Comparison of ENCODE assay signal across 18 cellular contexts in the genomic region with DNA sequence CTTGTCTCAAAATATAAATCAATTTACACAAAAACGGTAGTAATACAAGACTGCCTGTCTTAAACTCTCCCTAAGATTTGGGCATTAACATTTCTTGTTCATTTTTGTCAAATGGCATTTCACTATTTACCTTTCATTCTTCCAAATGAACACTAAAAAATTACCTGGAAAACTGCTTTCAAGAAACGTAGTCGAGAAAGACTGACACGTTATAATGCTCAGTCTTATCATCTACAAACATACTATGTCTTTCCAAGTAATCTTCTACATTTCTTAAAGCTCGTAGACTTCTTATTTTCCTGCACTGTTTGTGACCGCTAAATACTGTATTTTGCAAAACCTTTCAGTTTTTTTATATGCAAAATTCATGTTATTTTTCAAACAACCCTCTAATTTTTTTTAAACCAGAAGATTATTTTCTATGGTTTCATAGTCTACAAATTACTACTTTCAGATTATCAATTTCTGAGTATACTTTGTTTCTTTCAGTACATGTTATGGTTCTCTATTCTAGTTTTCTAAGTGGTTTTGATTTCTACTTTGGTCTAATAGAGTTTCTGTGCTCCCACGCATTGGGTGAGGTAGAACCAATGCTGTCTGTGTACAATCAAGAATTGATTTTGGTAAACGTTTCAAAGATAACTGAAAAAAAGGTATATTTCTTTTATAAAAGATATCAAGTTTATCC.
DNase-seq lines count a peak whose midpoint lies in the region; ATAC-seq and TF ChIP-seq lines count a peak whose summit lies in the region.
"Had no signal": no experiment of that assay in that cellular context is flagged by ENCODE, and none has a peak within 500 bp of the region (broad histone marks: within the 10 kb centered on the region; RNA-seq: fewer than 3 reads in every experiment).

No MANE protein-coding gene starts in this region.

- peaks cover 2 to 13% (median 4%) of the 10 kb centered on the region in 3 donors for H3K36me3 Mint-ChIP-seq in CD8-positive, alpha-beta memory T cell
- H3K36me3 Mint-ChIP-seq in activated CD4-positive, alpha-beta T cell treated with anti-CD3 and anti-CD28 coated beads for 36 hours (ENCODE audit: low read depth): no peaks in the 10 kb centered on the region

- DNase-seq in CD8-positive, alpha-beta memory T cell: no peak
- DNase-seq in NCI-H1417 treated with DMSO at 0.1 percent for 48 hours (lab: John Stamatoyannopoulos, UW) (no peak), tibial nerve (ENCODE audit: low spot score in 2 of 2) (no peak)
- DNase-seq in activated CD4-positive, CD25-positive, alpha-beta regulatory T cell treated with anti-CD3 and anti-CD28 coated beads, Interleukin-2, amount 50 U/mL, for 72 hours: no peak
- no peak for DNase-seq in activated CD4-positive, alpha-beta T cell treated with anti-CD3 and anti-CD28 coated beads for 36 hours
- DNase-seq: 8988T; activated CD4-positive, alpha-beta T cell treated with anti-CD3 and anti-CD28 coated beads, Interleukin-2, amount 10 ng/mL, durations not matched to agents 24 days and 14 days; amygdala; CD4-positive, CD25-positive, alpha-beta regulatory T cell; head of caudate nucleus; stimulated activated naive CD8-positive, alpha-beta T cell treated with anti-CD3 and anti-CD28 coated beads, Interleukin-15, amount 100 ng/mL, for 72 hours had no signal

- no peak for TF ChIP-seq EP300 in tibial nerve (IDR thresholded peaks at IDR 0.05)

- peak; percentile 67 for ATAC-seq in GM19035 (IDR thresholded peaks at IDR 0.05; ENCODE audit: unreplicated experiment)
- peak; percentile 53 for ATAC-seq in HG02610 (IDR thresholded peaks at IDR 0.05; ENCODE audit: unreplicated experiment)
- peak; percentile 90 for ATAC-seq in HG03439 (IDR thresholded peaks at IDR 0.05; ENCODE audit: unreplicated experiment)
- ATAC-seq in activated CD4-positive, alpha-beta T cell treated with anti-CD3 and anti-CD28 coated beads for 36 hours: no peak
- ATAC-seq: stimulated activated naive CD8-positive, alpha-beta T cell treated with anti-CD3 and anti-CD28 coated beads, Interleukin-15, amount 100 ng/mL, for 72 hours had no signal

- H3K27ac Mint-ChIP-seq in CD8-positive, alpha-beta memory T cell: no peak overlapping the region
- H3K27ac Mint-ChIP-seq in activated CD4-positive, alpha-beta T cell treated with anti-CD3 and anti-CD28 coated beads for 36 hours: no peak overlapping the region
- H3K27ac Mint-ChIP-seq: activated CD4-positive, alpha-beta T cell treated with anti-CD3 and anti-CD28 coated beads, Interleukin-2, amount 10 ng/mL, durations not matched to agents 24 days and 14 days; CD4-positive, CD25-positive, alpha-beta regulatory T cell; stimulated activated naive CD8-positive, alpha-beta T cell treated with anti-CD3 and anti-CD28 coated beads, Interleukin-15, amount 100 ng/mL, for 72 hours had no signal

- 92 to 95% methylated on average over 8 of the region's 8 CpGs for WGBS in tibial nerve, 2 donors

- H3K4me3 ChIP-seq in CD8-positive, alpha-beta memory T cell (ENCODE audit: low read length): no peak overlapping the region
- no peak overlapping the region for H3K4me3 ChIP-seq in tibial nerve
- H3K4me3 ChIP-seq: smooth muscle cell had no signal

- POLR2A ChIA-PET in CD8-positive, alpha-beta memory T cell (lab: Charles Lee): no interaction called here
- POLR2A ChIA-PET in activated CD4-positive, alpha-beta T cell treated with anti-CD3 and anti-CD28 coated beads for 36 hours (lab: Charles Lee): no interaction called here

- no peak overlapping the region for H3K4me3 Mint-ChIP-seq in CD8-positive, alpha-beta memory T cell
- no peak overlapping the region for H3K4me3 Mint-ChIP-seq in activated CD4-positive, alpha-beta T cell treated with anti-CD3 and anti-CD28 coated beads for 36 hours
- H3K4me3 Mint-ChIP-seq: activated CD4-positive, alpha-beta T cell treated with anti-CD3 and anti-CD28 coated beads, Interleukin-2, amount 10 ng/mL, durations not matched to agents 24 days and 14 days; CD4-positive, CD25-positive, alpha-beta regulatory T cell; stimulated activated naive CD8-positive, alpha-beta T cell treated with anti-CD3 and anti-CD28 coated beads, Interleukin-15, amount 100 ng/mL, for 72 hours had no signal

- H3K9me3 ChIP-seq in CD8-positive, alpha-beta memory T cell (ENCODE audit: low read length): no peaks in the 10 kb centered on the region
- H3K9me3 ChIP-seq in tibial nerve: no peaks in the 10 kb centered on the region

- TF ChIP-seq POLR2A in tibial nerve (IDR thresholded peaks at IDR 0.05): no peak

- H3K4me1 ChIP-seq in CD8-positive, alpha-beta memory T cell (ENCODE audit: insufficient read depth, low read length): no peaks in the 10 kb centered on the region
- H3K4me1 ChIP-seq in tibial nerve: no peaks in the 10 kb centered on the region
- H3K4me1 ChIP-seq: parathyroid adenoma had no signal

- H3K4me1 Mint-ChIP-seq in CD8-positive, alpha-beta memory T cell: no peaks in the 10 kb centered on the region
- no peaks in the 10 kb centered on the region for H3K4me1 Mint-ChIP-seq in activated CD4-positive, alpha-beta T cell treated with anti-CD3 and anti-CD28 coated beads for 36 hours
- H3K4me1 Mint-ChIP-seq: activated CD4-positive, alpha-beta T cell treated with anti-CD3 and anti-CD28 coated beads, Interleukin-2, amount 10 ng/mL, durations not matched to agents 24 days and 14 days; CD4-positive, CD25-positive, alpha-beta regulatory T cell; stimulated activated naive CD8-positive, alpha-beta T cell treated with anti-CD3 and anti-CD28 coated beads, Interleukin-15, amount 100 ng/mL, for 72 hours had no signal

- no peak for TF ChIP-seq CTCF in tibial nerve (IDR thresholded peaks at IDR 0.05)

- no peaks in the 10 kb centered on the region for H3K27me3 ChIP-seq in CD8-positive, alpha-beta memory T cell (ENCODE audit: insufficient read depth, low read length, poor library complexity, severe bottlenecking)
- H3K27me3 ChIP-seq in tibial nerve: no peaks in the 10 kb centered on the region

- CTCF ChIA-PET in CD8-positive, alpha-beta memory T cell (lab: Charles Lee): no interaction called here
- CTCF ChIA-PET in activated CD4-positive, alpha-beta T cell treated with anti-CD3 and anti-CD28 coated beads for 36 hours (lab: Charles Lee): interaction anchor here (0.7 kb wide), 1 partner anchor 13 kb away, joined by 3 read pairs; no protein-coding TSS in a partner anchor

- no peaks in the 10 kb centered on the region for H3K36me3 ChIP-seq in CD8-positive, alpha-beta memory T cell (ENCODE audit: insufficient read depth, low read length)
- H3K36me3 ChIP-seq in tibial nerve: no peaks in the 10 kb centered on the region

- no peaks in the 10 kb centered on the region for H3K9me3 Mint-ChIP-seq in CD8-positive, alpha-beta memory T cell
- no peaks in the 10 kb centered on the region for H3K9me3 Mint-ChIP-seq in activated CD4-positive, alpha-beta T cell treated with anti-CD3 and anti-CD28 coated beads for 36 hours (ENCODE audit: low read depth)
- H3K9me3 Mint-ChIP-seq: activated CD4-positive, alpha-beta T cell treated with anti-CD3 and anti-CD28 coated beads, Interleukin-2, amount 10 ng/mL, durations not matched to agents 24 days and 14 days had no signal

- H3K27ac ChIP-seq in CD8-positive, alpha-beta memory T cell (ENCODE audit: low read depth, low read length): peak overlapping the region; percentile 62
- no peak overlapping the region for H3K27ac ChIP-seq in tibial nerve
- H3K27ac ChIP-seq: epithelial cell of prostate, parathyroid adenoma, RWPE1 had no signal

- no peaks in the 10 kb centered on the region for H3K27me3 Mint-ChIP-seq in CD8-positive, alpha-beta memory T cell
- H3K27me3 Mint-ChIP-seq in activated CD4-positive, alpha-beta T cell treated with anti-CD3 and anti-CD28 coated beads for 36 hours: no peaks in the 10 kb centered on the region
- H3K27me3 Mint-ChIP-seq: activated CD4-positive, alpha-beta T cell treated with anti-CD3 and anti-CD28 coated beads, Interleukin-2, amount 10 ng/mL, durations not matched to agents 24 days and 14 days; CD4-positive, CD25-positive, alpha-beta regulatory T cell; stimulated activated naive CD8-positive, alpha-beta T cell treated with anti-CD3 and anti-CD28 coated beads, Interleukin-15, amount 100 ng/mL, for 72 hours had no signal

- intact Hi-C loops in activated CD4-positive, alpha-beta T cell treated with anti-CD3 and anti-CD28 coated beads for 36 hours (cut with DNase I, micrococcal nuclease): no loop called here
